In the genomic region with DNA sequence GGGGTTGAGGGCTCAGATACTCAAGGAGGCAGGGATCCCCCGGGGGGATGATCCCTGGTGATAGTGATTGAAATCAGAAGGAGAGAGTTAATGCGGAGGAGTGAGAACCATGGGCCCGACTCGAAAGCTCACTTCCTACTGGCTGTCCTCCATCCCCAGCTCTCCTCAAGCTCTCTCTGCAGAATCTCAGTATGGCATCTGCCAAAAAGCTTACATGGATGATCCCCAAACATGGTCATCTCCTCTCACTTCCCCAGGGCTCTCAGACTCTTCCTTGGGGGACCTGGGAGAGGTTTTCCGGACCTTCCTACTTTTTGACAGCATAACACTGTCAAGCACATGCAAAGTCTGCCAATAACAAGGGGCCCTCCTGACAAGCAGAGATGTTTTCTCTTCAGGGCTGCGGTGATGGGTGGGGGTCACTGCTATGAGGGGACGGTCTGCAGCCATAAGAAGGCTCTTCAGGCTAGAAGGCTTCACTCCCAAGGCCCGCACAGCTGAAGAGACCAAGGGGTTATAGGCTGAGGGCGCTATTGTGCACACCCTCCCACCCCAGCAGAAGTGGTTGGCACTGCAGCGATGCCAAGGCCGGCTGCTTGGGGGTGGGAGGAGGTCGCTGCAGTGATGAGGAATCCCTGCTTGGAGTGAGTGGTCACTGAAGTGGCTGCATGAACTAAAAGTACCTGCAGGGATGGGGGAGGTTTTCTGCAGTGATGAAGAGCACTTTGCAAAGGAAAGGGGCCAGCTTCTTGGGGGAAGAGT, we compare ENCODE assay signal across 10 cellular contexts. TPM values are rescaled to one million over a fixed set of nuclear protein-coding genes. Genes with fewer than 3 reads are reported as not detected.
DNase-seq lines count a peak whose midpoint lies in the region; ATAC-seq and TF ChIP-seq lines count a peak whose summit lies in the region.
"Had no signal": no experiment of that assay in that cellular context is flagged by ENCODE, and none has a peak within 500 bp of the region (broad histone marks: within the 10 kb centered on the region; RNA-seq: fewer than 3 reads in every experiment).

No MANE protein-coding gene starts in this region.

- DNase-seq in DMS79 treated with DMSO at 0.1 percent for 48 hours (lab: John Stamatoyannopoulos, UW) (peak; percentile 14), DMS79 (lab: John Stamatoyannopoulos, UW) (no peak), chondrocyte (ENCODE audit: low spot score) (peak; percentile 65), progenitor cell of endocrine pancreas (ENCODE audit: low spot score, unreplicated experiment) (no peak), left lobe of liver (ENCODE audit: low spot score) (no peak), omental fat pad (ENCODE audit: low spot score) (no peak)
- no peak for DNase-seq in Jurkat, Clone E6-1 (ENCODE audit: low read depth, low spot score)
- DNase-seq: NCI-H1048 had no signal

- peak overlapping the region; percentile 60 for H3K4me3 Mint-ChIP-seq in chondrocyte (ENCODE audit: unreplicated experiment)
- H3K4me3 Mint-ChIP-seq in progenitor cell of endocrine pancreas (ENCODE audit: low read depth): peak overlapping the region; percentile 57

- H3K27me3 Mint-ChIP-seq in chondrocyte (ENCODE audit: low read depth): peaks cover 46% of the 10 kb centered on the region
- H3K27me3 Mint-ChIP-seq in progenitor cell of endocrine pancreas: peaks cover 66% of the 10 kb centered on the region

- H3K36me3 Mint-ChIP-seq in chondrocyte (ENCODE audit: low read depth) (peaks cover 3% of the 10 kb centered on the region), progenitor cell of endocrine pancreas (ENCODE audit: insufficient read depth) (peaks cover 3% of the 10 kb centered on the region)

- H3K4me1 Mint-ChIP-seq in chondrocyte (ENCODE audit: low read depth): peaks cover 12% of the 10 kb centered on the region
- peaks cover 8% of the 10 kb centered on the region for H3K4me1 Mint-ChIP-seq in progenitor cell of endocrine pancreas (ENCODE audit: low read depth)

- ATAC-seq in left lobe of liver (no peak), omental fat pad (ENCODE audit: low FRiP score) (no peak), HG02840 (IDR thresholded peaks at IDR 0.05; ENCODE audit: low FRiP score, unreplicated experiment) (no peak)

- H3K9me3 Mint-ChIP-seq in chondrocyte (ENCODE audit: low read depth): no peaks in the 10 kb centered on the region
- no peaks in the 10 kb centered on the region for H3K9me3 Mint-ChIP-seq in progenitor cell of endocrine pancreas (ENCODE audit: low read depth)

- H3K27ac Mint-ChIP-seq in chondrocyte (ENCODE audit: unreplicated experiment): no peak overlapping the region
- H3K27ac Mint-ChIP-seq in progenitor cell of endocrine pancreas: peak overlapping the region; percentile 90

- TF ChIP-seq CTCF in chondrocyte (IDR thresholded peaks at IDR 0.05) (no peak), progenitor cell of endocrine pancreas (IDR thresholded peaks at IDR 0.05; ENCODE audit: unreplicated experiment) (no peak), omental fat pad (IDR thresholded peaks at IDR 0.05) (no peak)

- H3K4me3 ChIP-seq in Jurkat, Clone E6-1 (ENCODE audit: low read length): peak overlapping the region; percentile 59

RNA-seq across cellular contexts. Expression of a gene that starts 0.8 kb away (rescaled TPM):
- polyA plus RNA-seq in Jurkat, Clone E6-1 (2012; ENCODE audit: insufficient read depth, insufficient read length): 3.1 TPM
- total RNA-seq in chondrocyte (0.25 TPM in 1 of 3 replicates, not detected in the others), progenitor cell of endocrine pancreas (67.9 and 71.5 TPM in 2 replicates), left lobe of liver (0.75 TPM), omental fat pad (under 1 TPM in 2 of 4 donors, not detected in 2; 0.19 to 0.47 TPM)
- total RNA-seq: subcutaneous adipose tissue had no signal

RNA-seq across cellular contexts. Expression of a gene that starts 20.2 kb away (rescaled TPM):
- 77.9 TPM for polyA plus RNA-seq in Jurkat, Clone E6-1 (2012; ENCODE audit: insufficient read depth, insufficient read length)
- 33.3 to 43.7 TPM (median 36.8 TPM) in 3 replicates for total RNA-seq in chondrocyte
- total RNA-seq in progenitor cell of endocrine pancreas: 34.5 and 35.3 TPM in 2 replicates
- 38.8 TPM for total RNA-seq in left lobe of liver
- 10 to 100 TPM; 42.2 to 56.6 (median 52.3) TPM for total RNA-seq in omental fat pad

RNA-seq across cellular contexts. Expression of a gene that starts 20.9 kb away (rescaled TPM):
- polyA plus RNA-seq in Jurkat, Clone E6-1 (2012; ENCODE audit: insufficient read depth, insufficient read length): 18.2 TPM
- total RNA-seq in chondrocyte (4.3 to 5.0 TPM (median 4.4 TPM) in 3 replicates), progenitor cell of endocrine pancreas (3.9 and 4.5 TPM in 2 replicates), left lobe of liver (7.0 TPM), omental fat pad (10 to 100 TPM in 1 of 4 donors, 1 to 10 TPM in 3; 1.7 to 14.8 (median 5.5) TPM)

RNA-seq across cellular contexts. Expression of a gene that starts 32.8 kb away (rescaled TPM):
- 7.0 TPM for polyA plus RNA-seq in Jurkat, Clone E6-1 (2012; ENCODE audit: insufficient read depth, insufficient read length)
- 3.2 to 5.3 TPM (median 3.9 TPM) in 3 replicates for total RNA-seq in chondrocyte
- total RNA-seq in progenitor cell of endocrine pancreas: 1.3 and 1.4 TPM in 2 replicates
- 0.43 TPM for total RNA-seq in left lobe of liver
- total RNA-seq in omental fat pad: under 1 TPM in 1 of 4 donors, not detected in 3; 0.28 TPM
- total RNA-seq: subcutaneous adipose tissue had no signal

RNA-seq across cellular contexts. Expression of a gene that starts 42.6 kb away (rescaled TPM):
- polyA plus RNA-seq in Jurkat, Clone E6-1 (2012; ENCODE audit: insufficient read depth, insufficient read length): 57.7 TPM
- total RNA-seq in chondrocyte (52.8 to 68.9 TPM (median 53.8 TPM) in 3 replicates), progenitor cell of endocrine pancreas (60.8 and 65.9 TPM in 2 replicates), left lobe of liver (53.8 TPM), omental fat pad (10 to 100 TPM; 41.0 to 76.7 (median 64.0) TPM)

Comparison
In these comparisons a context has a peak if more than half of its experiments do, and no peak if none do; other contexts are left out.
1. DNase-seq: peak in DMS79 treated with DMSO at 0.1 percent for 48 hours (single experiment) and chondrocyte (single experiment); none in DMS79 (single experiment), Jurkat, Clone E6-1 (single experiment), progenitor cell of endocrine pancreas (single experiment), left lobe of liver (single experiment) and omental fat pad (single experiment).
2. RNA of a gene that starts 0.8 kb away (total RNA-seq): 67.9 to 71.5 TPM in progenitor cell of endocrine pancreas; 0.75 TPM in left lobe of liver (single experiment), 0.19 to 0.47 TPM in omental fat pad and 0.25 TPM in chondrocyte; every median in the first group is over 10 times any median in the second.